ENCODE assay signal across 38 cellular contexts in genomic region chr2:79001285-79001684, GRCh38. TPM values are rescaled to one million over a fixed set of nuclear protein-coding genes. Genes with fewer than 3 reads are reported as not detected.
"Had no signal": no experiment of that assay in that cellular context is flagged by ENCODE, and none has a peak within 500 bp of the region (broad histone marks: within the 10 kb centered on the region; RNA-seq: fewer than 3 reads in every experiment).

No MANE protein-coding gene starts in this region.

- H3K27ac ChIP-seq: KMS-11 had no signal

- H3K9me3 ChIP-seq: MG63 had no signal

- H3K36me3 ChIP-seq: MG63 had no signal

- H3K27me3 ChIP-seq: MG63 had no signal

- H3K4me3 ChIP-seq: MG63 had no signal

- DNase-seq: Karpas-422, Kasumi-1, MG63, MM.1S, MV-4-11, NCI-H1048, NCI-H1092, NCI-H1092 treated with DMSO at 0.1 percent for 48 hours, NCI-H1105, NCI-H1105 treated with DMSO at 0.1 percent for 48 hours, NCI-H1417 treated with DMSO at 0.1 percent for 48 hours, NCI-H1436, NCI-H1436 treated with DMSO at 0.1 percent for 48 hours, NCI-H146, NCI-H1694, NCI-H1694 treated with DMSO at 0.1 percent for 48 hours, NCI-H187, NCI-H187 treated with DMSO at 0.1 percent for 48 hours, NCI-H1930, NCI-H2029, NCI-H2029 treated with DMSO at 0.1 percent for 48 hours, NCI-H2081, NCI-H2081 treated with DMSO at 0.1 percent for 48 hours, NCI-H2107, NCI-H2171, NCI-H2171 treated with DMSO at 0.1 percent for 48 hours, NCI-H2227 treated with DMSO at 0.1 percent for 48 hours, NCI-H226, NCI-H345, NCI-H446, NCI-H446 treated with DMSO at 0.1 percent for 48 hours, NCI-H510A, NCI-H510A treated with DMSO at 0.1 percent for 48 hours had no signal

RNA-seq across cellular contexts. Expression of gene REG3G, which starts 24.2 kb away (rescaled TPM):
- total RNA-seq: LHCN-M2, M059J, MCF 10A, NCI-H460 had no signal
